In the genomic region with DNA sequence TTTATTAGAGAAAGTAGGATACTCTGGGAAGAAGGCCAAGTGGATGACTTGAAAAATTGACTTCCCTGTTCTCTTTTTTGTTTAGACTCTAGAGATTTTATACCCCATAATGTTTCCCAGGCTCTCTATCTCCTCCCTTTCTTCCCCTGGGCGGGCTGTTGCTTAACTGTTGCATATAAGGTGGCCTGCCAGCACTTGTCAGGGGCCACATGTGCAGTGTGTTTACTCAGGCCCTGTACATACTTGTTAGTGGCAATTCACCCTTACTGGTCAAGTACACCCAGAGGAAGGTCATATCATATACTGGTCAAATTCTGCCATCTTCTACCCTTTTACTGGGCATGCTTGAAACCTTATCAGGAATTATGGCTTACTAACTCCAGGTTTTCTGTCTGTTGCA, we compare ENCODE assay signal across 14 cellular contexts.
DNase-seq lines count a peak whose midpoint lies in the region; ATAC-seq, FAIRE-seq and TF ChIP-seq lines count a peak whose summit lies in the region.
"Had no signal": no experiment of that assay in that cellular context is flagged by ENCODE, and none has a peak within 500 bp of the region (broad histone marks: within the 10 kb centered on the region; RNA-seq: fewer than 3 reads in every experiment).

No MANE protein-coding gene starts in this region.

- WGBS in body of pancreas, 2 donors: 17 to 34% methylated on average over 1 of the region's 1 CpG

- peak overlapping the region; percentile 10; the same call in 1 of the 2 replicates for H3K4me3 ChIP-seq in AG10803 (ENCODE audit: low read length)
- H3K4me3 ChIP-seq in body of pancreas: no peak overlapping the region
- H3K4me3 ChIP-seq in mucosa of descending colon: no peak overlapping the region
- H3K4me3 ChIP-seq in kidney (ENCODE audit: low read length in 2 of 2): no peak overlapping the region
- H3K4me3 ChIP-seq: tibial nerve had no signal

- H3K9me3 ChIP-seq in body of pancreas: no peaks in the 10 kb centered on the region
- no peaks in the 10 kb centered on the region for H3K9me3 ChIP-seq in mucosa of descending colon
- no peaks in the 10 kb centered on the region for H3K9me3 ChIP-seq in kidney (ENCODE audit: control insufficient read depth in 1 of 2, low read length in 2 of 2)
- H3K9me3 ChIP-seq: tibial nerve had no signal

- H3K27ac ChIP-seq in body of pancreas (no peak overlapping the region), kidney (ENCODE audit: low read depth in 2 of 2, low read length in 2 of 2) (no peak overlapping the region)

- no peak overlapping the region for H3K27ac Mint-ChIP-seq in activated T-helper 1 cell treated with anti-CD3 and anti-CD28 coated beads, Interleukin-12 subunit alpha, Interleukin-12 subunit beta, Interleukin-2, Interleukin-4 antibody, amounts not matched to agents 30 ng/mL and 10 ng/mL and 1 ng/mL, durations not matched to agents 14 hours and 24 hours and 36 hours
- H3K27ac Mint-ChIP-seq: activated CD4-positive, alpha-beta T cell treated with anti-CD3 and anti-CD28 coated beads, Interleukin-2, amount 10 ng/mL, durations not matched to agents 7 days and 5 days; activated naive CD4-positive, alpha-beta T cell treated with anti-CD3 and anti-CD28 coated beads, Interleukin-2, amount 10 ng/mL, durations not matched to agents 7 days and 5 days; B cell had no signal

- FAIRE-seq in kidney (lab: Jason Lieb, UNC): no peak
- FAIRE-seq: GM19239 had no signal

- no peaks in the 10 kb centered on the region for H3K4me1 ChIP-seq in body of pancreas
- no peaks in the 10 kb centered on the region for H3K4me1 ChIP-seq in mucosa of descending colon (ENCODE audit: low read depth)
- H3K4me1 ChIP-seq in kidney (ENCODE audit: control insufficient read depth in 1 of 2, insufficient read depth in 1 of 2, low read depth in 1 of 2, low read length in 2 of 2): no peaks in the 10 kb centered on the region

- intact Hi-C loops in body of pancreas (cut with DNase I): no loop called here
- intact Hi-C loops in mucosa of descending colon (cut with DNase I, micrococcal nuclease): no loop called here
- intact Hi-C loops in activated T-helper 1 cell treated with anti-CD3 and anti-CD28 coated beads, Interleukin-12 subunit alpha, Interleukin-12 subunit beta, Interleukin-2, Interleukin-4 antibody, amounts not matched to agents 30 ng/mL and 10 ng/mL and 1 ng/mL, durations not matched to agents 14 hours and 24 hours and 36 hours (cut with micrococcal nuclease): loop anchor here (10.0 kb wide), 1 partner anchor 684 kb away; no protein-coding TSS in a partner anchor
- intact Hi-C loops in kidney (cut with DNase I): no loop called here

- no peak for TF ChIP-seq CTCF in AG10803 (conservative IDR thresholded peaks at IDR 0.05; ENCODE audit: low read length)
- TF ChIP-seq CTCF in body of pancreas (IDR thresholded peaks at IDR 0.05): no peak
- TF ChIP-seq CTCF in mucosa of descending colon (IDR thresholded peaks at IDR 0.05): no peak
- no peak for TF ChIP-seq CTCF in kidney (IDR thresholded peaks at IDR 0.05; ENCODE audit: borderline replicate concordance, extremely low read depth, insufficient read depth)

- no peak for TF ChIP-seq POLR2A in body of pancreas (IDR thresholded peaks at IDR 0.05)

- H3K4me3 Mint-ChIP-seq in activated T-helper 1 cell treated with anti-CD3 and anti-CD28 coated beads, Interleukin-12 subunit alpha, Interleukin-12 subunit beta, Interleukin-2, Interleukin-4 antibody, amounts not matched to agents 30 ng/mL and 10 ng/mL and 1 ng/mL, durations not matched to agents 14 hours and 24 hours and 36 hours: no peak overlapping the region
- H3K4me3 Mint-ChIP-seq: activated CD4-positive, alpha-beta T cell treated with anti-CD3 and anti-CD28 coated beads, Interleukin-2, amount 10 ng/mL, durations not matched to agents 7 days and 5 days; activated naive CD4-positive, alpha-beta T cell treated with anti-CD3 and anti-CD28 coated beads, Interleukin-2, amount 10 ng/mL, durations not matched to agents 7 days and 5 days; B cell; neural crest cell had no signal

- no peaks in the 10 kb centered on the region for H3K27me3 ChIP-seq in body of pancreas
- H3K27me3 ChIP-seq: tibial nerve had no signal

- H3K36me3 ChIP-seq in body of pancreas (replicated peaks in 1 of 2; ENCODE audit: insufficient read depth in 1 of 2, low read depth in 2 of 2) (no peaks in the 10 kb centered on the region), mucosa of descending colon (ENCODE audit: low read depth) (no peaks in the 10 kb centered on the region), kidney (ENCODE audit: control insufficient read depth in 1 of 2, insufficient read depth in 2 of 2, low read length in 2 of 2) (no peaks in the 10 kb centered on the region)
- H3K36me3 ChIP-seq: tibial nerve had no signal

- H3K27me3 Mint-ChIP-seq in activated T-helper 1 cell treated with anti-CD3 and anti-CD28 coated beads, Interleukin-12 subunit alpha, Interleukin-12 subunit beta, Interleukin-2, Interleukin-4 antibody, amounts not matched to agents 30 ng/mL and 10 ng/mL and 1 ng/mL, durations not matched to agents 14 hours and 24 hours and 36 hours (ENCODE audit: insufficient read depth): no peaks in the 10 kb centered on the region
- H3K27me3 Mint-ChIP-seq: activated CD4-positive, alpha-beta T cell treated with anti-CD3 and anti-CD28 coated beads, Interleukin-2, amount 10 ng/mL, durations not matched to agents 7 days and 5 days; activated naive CD4-positive, alpha-beta T cell treated with anti-CD3 and anti-CD28 coated beads, Interleukin-2, amount 10 ng/mL, durations not matched to agents 7 days and 5 days; B cell had no signal

- H3K9ac ChIP-seq in kidney (ENCODE audit: low read length in 2 of 2): no peak overlapping the region

- H3K36me3 Mint-ChIP-seq in activated T-helper 1 cell treated with anti-CD3 and anti-CD28 coated beads, Interleukin-12 subunit alpha, Interleukin-12 subunit beta, Interleukin-2, Interleukin-4 antibody, amounts not matched to agents 30 ng/mL and 10 ng/mL and 1 ng/mL, durations not matched to agents 14 hours and 24 hours and 36 hours (ENCODE audit: low read depth): no peaks in the 10 kb centered on the region
- H3K36me3 Mint-ChIP-seq: activated naive CD4-positive, alpha-beta T cell treated with anti-CD3 and anti-CD28 coated beads, Interleukin-2, amount 10 ng/mL, durations not matched to agents 7 days and 5 days had no signal

- H3K9me3 Mint-ChIP-seq in activated T-helper 1 cell treated with anti-CD3 and anti-CD28 coated beads, Interleukin-12 subunit alpha, Interleukin-12 subunit beta, Interleukin-2, Interleukin-4 antibody, amounts not matched to agents 30 ng/mL and 10 ng/mL and 1 ng/mL, durations not matched to agents 14 hours and 24 hours and 36 hours: no peaks in the 10 kb centered on the region
- H3K9me3 Mint-ChIP-seq: activated CD4-positive, alpha-beta T cell treated with anti-CD3 and anti-CD28 coated beads, Interleukin-2, amount 10 ng/mL, durations not matched to agents 7 days and 5 days; activated naive CD4-positive, alpha-beta T cell treated with anti-CD3 and anti-CD28 coated beads, Interleukin-2, amount 10 ng/mL, durations not matched to agents 7 days and 5 days; neural crest cell had no signal

- DNase-seq in AG10803 (ENCODE audit: low read depth) (peak; percentile 73), body of pancreas (no peak), mucosa of descending colon (no peak), activated gamma-delta T cell (lab: John Stamatoyannopoulos, UW) (no peak), kidney (no peak)
- DNase-seq in activated T-helper 1 cell treated with anti-CD3 and anti-CD28 coated beads, Interleukin-12 subunit alpha, Interleukin-12 subunit beta, Interleukin-2, Interleukin-4 antibody, amounts not matched to agents 30 ng/mL and 10 ng/mL and 1 ng/mL, durations not matched to agents 14 hours and 24 hours and 36 hours (ENCODE audit: low spot score): no peak
- DNase-seq: activated CD4-positive, alpha-beta T cell treated with anti-CD3 and anti-CD28 coated beads, Interleukin-2, amount 10 ng/mL, durations not matched to agents 7 days and 5 days; activated naive CD4-positive, alpha-beta T cell treated with anti-CD3 and anti-CD28 coated beads, Interleukin-2, amount 10 ng/mL, durations not matched to agents 7 days and 5 days had no signal

- no peaks in the 10 kb centered on the region for H3K4me1 Mint-ChIP-seq in activated T-helper 1 cell treated with anti-CD3 and anti-CD28 coated beads, Interleukin-12 subunit alpha, Interleukin-12 subunit beta, Interleukin-2, Interleukin-4 antibody, amounts not matched to agents 30 ng/mL and 10 ng/mL and 1 ng/mL, durations not matched to agents 14 hours and 24 hours and 36 hours (ENCODE audit: low read depth)
- H3K4me1 Mint-ChIP-seq: activated CD4-positive, alpha-beta T cell treated with anti-CD3 and anti-CD28 coated beads, Interleukin-2, amount 10 ng/mL, durations not matched to agents 7 days and 5 days; activated naive CD4-positive, alpha-beta T cell treated with anti-CD3 and anti-CD28 coated beads, Interleukin-2, amount 10 ng/mL, durations not matched to agents 7 days and 5 days; B cell; neural crest cell had no signal

- ATAC-seq in HG02973 (IDR thresholded peaks at IDR 0.05; ENCODE audit: unreplicated experiment) (peak; percentile 1), body of pancreas (peak; percentile 21), mucosa of descending colon (peak; percentile 45), GM21381 (IDR thresholded peaks at IDR 0.05; ENCODE audit: unreplicated experiment) (no peak)
